ENCODE assay signal across 1 cellular context in the genomic region with DNA sequence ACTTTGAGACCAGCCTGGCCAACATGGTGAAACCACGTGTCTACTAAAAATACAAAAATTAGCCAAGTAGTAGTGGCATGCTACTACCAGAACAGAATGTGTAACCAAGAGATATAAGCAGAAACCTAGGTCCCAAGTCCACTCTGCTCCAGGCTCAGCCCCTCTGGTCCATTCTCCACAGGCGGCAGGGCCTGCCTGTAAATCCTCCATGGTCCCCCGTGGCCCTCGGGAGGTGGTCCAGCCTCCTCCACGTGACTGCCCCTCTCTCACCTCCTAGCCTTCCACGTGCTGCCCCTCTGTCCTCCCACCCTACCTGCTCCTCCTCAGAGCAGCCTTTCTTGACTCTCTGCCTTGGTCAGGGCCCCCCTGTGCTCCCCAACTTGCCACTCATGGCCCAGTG.
TF ChIP-seq lines count a peak whose summit lies in the region.

No MANE protein-coding gene starts in this region.

TF ChIP-seq in HepG2, 621 proteins besides CTCF, POLR2A, EP300 and RAD21 (continued from another document):
- TF ChIP-seq ZNF280B (CRISPR knock-in tag; IDR thresholded peaks at IDR 0.05; ENCODE audit: borderline replicate concordance), result peak; percentile 53; the same call in 1 of the 2 replicates
- peak; percentile 18; the same call in 1 of the 2 replicates for TF ChIP-seq HNF4G (IDR thresholded peaks at IDR 0.05; ENCODE audit: borderline replicate concordance, low read depth, low read length)
- no peak for TF ChIP-seq HNF4G (CRISPR knock-in tag; IDR thresholded peaks at IDR 0.05; ENCODE audit: borderline replicate concordance, low read depth)
- TF ChIP-seq ZNF121 (CRISPR knock-in tag; IDR thresholded peaks at IDR 0.05), result no peak
- no peak for TF ChIP-seq SYNCRIP (IDR thresholded peaks at IDR 0.05; ENCODE audit: insufficient read depth, low read depth, low read length)
- TF ChIP-seq ZNF557 (CRISPR knock-in tag; IDR thresholded peaks at IDR 0.05), result no peak
- peak; percentile 77; the same call in 1 of the 2 replicates for TF ChIP-seq ZNF441 (CRISPR knock-in tag; IDR thresholded peaks at IDR 0.05; ENCODE audit: borderline replicate concordance)
- TF ChIP-seq ZNF687 (CRISPR knock-in tag; IDR thresholded peaks at IDR 0.05), result peak; percentile 80
- TF ChIP-seq HDAC1 (CRISPR knock-in tag; IDR thresholded peaks at IDR 0.05), result no peak; the same call in 1 of the 2 replicates
- TF ChIP-seq TEAD3 (CRISPR knock-in tag; optimal IDR thresholded peaks at IDR 0.05; ENCODE audit: borderline replicate concordance), result no peak
- no peak for TF ChIP-seq AGO2 (optimal IDR thresholded peaks at IDR 0.05; ENCODE audit: low read depth, low read length)
- no peak for TF ChIP-seq SRSF1 (optimal IDR thresholded peaks at IDR 0.05; ENCODE audit: low read depth, low read length)
- TF ChIP-seq, protein P1, sequence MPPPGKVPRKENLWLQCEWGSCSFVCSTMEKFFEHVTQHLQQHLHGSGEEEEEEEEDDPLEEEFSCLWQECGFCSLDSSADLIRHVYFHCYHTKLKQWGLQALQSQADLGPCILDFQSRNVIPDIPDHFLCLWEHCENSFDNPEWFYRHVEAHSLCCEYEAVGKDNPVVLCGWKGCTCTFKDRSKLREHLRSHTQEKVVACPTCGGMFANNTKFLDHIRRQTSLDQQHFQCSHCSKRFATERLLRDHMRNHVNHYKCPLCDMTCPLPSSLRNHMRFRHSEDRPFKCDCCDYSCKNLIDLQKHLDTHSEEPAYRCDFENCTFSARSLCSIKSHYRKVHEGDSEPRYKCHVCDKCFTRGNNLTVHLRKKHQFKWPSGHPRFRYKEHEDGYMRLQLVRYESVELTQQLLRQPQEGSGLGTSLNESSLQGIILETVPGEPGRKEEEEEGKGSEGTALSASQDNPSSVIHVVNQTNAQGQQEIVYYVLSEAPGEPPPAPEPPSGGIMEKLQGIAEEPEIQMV (CRISPR knock-in tag; IDR thresholded peaks at IDR 0.05; ENCODE audit: low read depth), result 0 out of 2 replicates have a peak, but pooled peaks have one; percentile 17
- TF ChIP-seq, protein P2, sequence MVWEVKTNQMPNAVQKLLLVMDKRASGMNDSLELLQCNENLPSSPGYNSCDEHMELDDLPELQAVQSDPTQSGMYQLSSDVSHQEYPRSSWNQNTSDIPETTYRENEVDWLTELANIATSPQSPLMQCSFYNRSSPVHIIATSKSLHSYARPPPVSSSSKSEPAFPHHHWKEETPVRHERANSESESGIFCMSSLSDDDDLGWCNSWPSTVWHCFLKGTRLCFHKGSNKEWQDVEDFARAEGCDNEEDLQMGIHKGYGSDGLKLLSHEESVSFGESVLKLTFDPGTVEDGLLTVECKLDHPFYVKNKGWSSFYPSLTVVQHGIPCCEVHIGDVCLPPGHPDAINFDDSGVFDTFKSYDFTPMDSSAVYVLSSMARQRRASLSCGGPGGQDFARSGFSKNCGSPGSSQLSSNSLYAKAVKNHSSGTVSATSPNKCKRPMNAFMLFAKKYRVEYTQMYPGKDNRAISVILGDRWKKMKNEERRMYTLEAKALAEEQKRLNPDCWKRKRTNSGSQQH (CRISPR knock-in tag; IDR thresholded peaks at IDR 0.05; ENCODE audit: low read depth), result no peak
- TF ChIP-seq SP4 (CRISPR knock-in tag; IDR thresholded peaks at IDR 0.05), result 0 out of 2 replicates have a peak, but pooled peaks have one; percentile 56
- no peak for TF ChIP-seq ZNF878 (CRISPR knock-in tag; IDR thresholded peaks at IDR 0.05)
- 0 out of 2 replicates have a peak, but pooled peaks have one; percentile 21 for TF ChIP-seq SP5 (CRISPR knock-in tag; IDR thresholded peaks at IDR 0.05; ENCODE audit: borderline replicate concordance, low read depth)
- TF ChIP-seq ADNP (CRISPR knock-in tag; IDR thresholded peaks at IDR 0.05), result no peak
- peak; percentile 34; the same call in 1 of the 2 replicates for TF ChIP-seq SAP130 (CRISPR knock-in tag; IDR thresholded peaks at IDR 0.05; ENCODE audit: low read depth)
- TF ChIP-seq, protein P3, sequence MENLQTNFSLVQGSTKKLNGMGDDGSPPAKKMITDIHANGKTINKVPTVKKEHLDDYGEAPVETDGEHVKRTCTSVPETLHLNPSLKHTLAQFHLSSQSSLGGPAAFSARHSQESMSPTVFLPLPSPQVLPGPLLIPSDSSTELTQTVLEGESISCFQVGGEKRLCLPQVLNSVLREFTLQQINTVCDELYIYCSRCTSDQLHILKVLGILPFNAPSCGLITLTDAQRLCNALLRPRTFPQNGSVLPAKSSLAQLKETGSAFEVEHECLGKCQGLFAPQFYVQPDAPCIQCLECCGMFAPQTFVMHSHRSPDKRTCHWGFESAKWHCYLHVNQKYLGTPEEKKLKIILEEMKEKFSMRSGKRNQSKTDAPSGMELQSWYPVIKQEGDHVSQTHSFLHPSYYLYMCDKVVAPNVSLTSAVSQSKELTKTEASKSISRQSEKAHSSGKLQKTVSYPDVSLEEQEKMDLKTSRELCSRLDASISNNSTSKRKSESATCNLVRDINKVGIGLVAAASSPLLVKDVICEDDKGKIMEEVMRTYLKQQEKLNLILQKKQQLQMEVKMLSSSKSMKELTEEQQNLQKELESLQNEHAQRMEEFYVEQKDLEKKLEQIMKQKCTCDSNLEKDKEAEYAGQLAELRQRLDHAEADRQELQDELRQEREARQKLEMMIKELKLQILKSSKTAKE (CRISPR knock-in tag; IDR thresholded peaks at IDR 0.05; ENCODE audit: borderline replicate concordance), result no peak
- TF ChIP-seq ZBTB20 (CRISPR knock-in tag; IDR thresholded peaks at IDR 0.05; ENCODE audit: borderline replicate concordance, low read depth), result no peak
- TF ChIP-seq ZMYM4 (CRISPR knock-in tag; IDR thresholded peaks at IDR 0.05), result 0 out of 2 replicates have a peak, but pooled peaks have one; percentile 14
- 0 out of 2 replicates have a peak, but pooled peaks have one; percentile 15 for TF ChIP-seq ZNF263 (CRISPR knock-in tag; IDR thresholded peaks at IDR 0.05)
- TF ChIP-seq MAX (IDR thresholded peaks at IDR 0.05), result 0 out of 2 replicates have a peak, but pooled peaks have one; percentile 47
- 0 out of 2 replicates have a peak, but pooled peaks have one; percentile 17 for TF ChIP-seq ZNF230 (CRISPR knock-in tag; IDR thresholded peaks at IDR 0.05)
- peak; percentile 37 for TF ChIP-seq SALL1 (CRISPR knock-in tag; IDR thresholded peaks at IDR 0.05)
TF ChIP-seq in HepG2: peak in this region for 30.
